ENCODE assay signal across 1 cellular context in genomic region chr15:74615313-74616019, GRCh38.
TF ChIP-seq lines count a peak whose summit lies in the region.

CLK3 (plus strand) TSS chr15:74615836; CDS start chr15:74619197, 3,361 bp downstream.

TF ChIP-seq in HepG2, 621 proteins besides CTCF, POLR2A, EP300 and RAD21 (continued from another document and continues in another):
- TF ChIP-seq PRMT3 (CRISPR knock-in tag; IDR thresholded peaks at IDR 0.05; ENCODE audit: borderline replicate concordance, low read depth) (0 out of 2 replicates have a peak, but pooled peaks have one; percentile 74), DBP (CRISPR knock-in tag; IDR thresholded peaks at IDR 0.05; ENCODE audit: not compliant biosample characterization) (no peak), SRY (CRISPR knock-in tag; IDR thresholded peaks at IDR 0.05) (peak; percentile 76; the same call in 1 of the 2 replicates), SMARCE1 (IDR thresholded peaks at IDR 0.05; ENCODE audit: borderline replicate concordance) (no peak), RFXANK (CRISPR knock-in tag; IDR thresholded peaks at IDR 0.05) (no peak), RARA (CRISPR knock-in tag; IDR thresholded peaks at IDR 0.05) (peak; percentile 75), ZBTB8A (CRISPR knock-in tag; IDR thresholded peaks at IDR 0.05; ENCODE audit: borderline replicate concordance, low read depth) (no peak), PLRG1 (conservative IDR thresholded peaks at IDR 0.05) (no peak), MTA3 (CRISPR knock-in tag; IDR thresholded peaks at IDR 0.05) (no peak), MLLT10 (CRISPR knock-in tag; IDR thresholded peaks at IDR 0.05) (no peak), ZNF552 (CRISPR knock-in tag; IDR thresholded peaks at IDR 0.05; ENCODE audit: borderline replicate concordance) (no peak), ZNF703 (CRISPR knock-in tag; IDR thresholded peaks at IDR 0.05; ENCODE audit: borderline replicate concordance) (peak; percentile 91; the same call in 1 of the 2 replicates), ZNF335 (CRISPR knock-in tag; IDR thresholded peaks at IDR 0.05) (no peak), KLF6 (CRISPR knock-in tag; IDR thresholded peaks at IDR 0.05) (peak; percentile 96), KLF13 (CRISPR knock-in tag; IDR thresholded peaks at IDR 0.05) (no peak), ZNF543 (CRISPR knock-in tag; IDR thresholded peaks at IDR 0.05) (peak; percentile 62; the same call in 1 of the 2 replicates), ZMYM2 (CRISPR knock-in tag; IDR thresholded peaks at IDR 0.05) (no peak), ZNF550 (CRISPR knock-in tag; IDR thresholded peaks at IDR 0.05; ENCODE audit: borderline replicate concordance) (0 out of 2 replicates have a peak, but pooled peaks have one; percentile 25), KAT2B (IDR thresholded peaks at IDR 0.05; ENCODE audit: borderline replicate concordance, low read depth, low read length) (no peak), ZNF136 (CRISPR knock-in tag; IDR thresholded peaks at IDR 0.05; ENCODE audit: low read depth) (no peak), ZNF720 (CRISPR knock-in tag; IDR thresholded peaks at IDR 0.05) (no peak), GTF3A (CRISPR knock-in tag; conservative IDR thresholded peaks at IDR 0.05) (0 out of 2 replicates have a peak, but pooled peaks have one; percentile 44), NR2F6 (IDR thresholded peaks at IDR 0.05) (no peak), NR2F6 (CRISPR knock-in tag; IDR thresholded peaks at IDR 0.05) (peak; percentile 78; the same call in 1 of the 2 replicates), HMGXB3 (CRISPR knock-in tag; IDR thresholded peaks at IDR 0.05; ENCODE audit: borderline replicate concordance) (no peak; the same call in 1 of the 2 replicates), ZNF253 (CRISPR knock-in tag; IDR thresholded peaks at IDR 0.05; ENCODE audit: borderline replicate concordance) (no peak), RFXAP (CRISPR knock-in tag; IDR thresholded peaks at IDR 0.05; ENCODE audit: borderline replicate concordance) (peak; percentile 90; the same call in 1 of the 2 replicates), ZSCAN22 (CRISPR knock-in tag; IDR thresholded peaks at IDR 0.05) (no peak; the same call in 1 of the 2 replicates), TEAD3 (CRISPR knock-in tag; optimal IDR thresholded peaks at IDR 0.05; ENCODE audit: borderline replicate concordance) (peak; percentile 19), ZNF230 (CRISPR knock-in tag; IDR thresholded peaks at IDR 0.05) (peak; percentile 59), LCORL (IDR thresholded peaks at IDR 0.05) (no peak), LCORL (CRISPR knock-in tag; IDR thresholded peaks at IDR 0.05) (peak; percentile 71; the same call in 1 of the 2 replicates), ZNF251 (CRISPR knock-in tag; IDR thresholded peaks at IDR 0.05) (no peak), PAWR (CRISPR knock-in tag; IDR thresholded peaks at IDR 0.05; ENCODE audit: borderline replicate concordance) (0 out of 2 replicates have a peak, but pooled peaks have one; percentile 74), PLSCR1 (CRISPR knock-in tag; IDR thresholded peaks at IDR 0.05; ENCODE audit: borderline replicate concordance) (0 out of 2 replicates have a peak, but pooled peaks have one; percentile 65), ZBTB42 (CRISPR knock-in tag; IDR thresholded peaks at IDR 0.05) (0 out of 2 replicates have a peak, but pooled peaks have one; percentile 55), STAT5B (CRISPR knock-in tag; IDR thresholded peaks at IDR 0.05) (no peak), SRSF9 (IDR thresholded peaks at IDR 0.05; ENCODE audit: borderline replicate concordance, insufficient read depth, low read depth, low read length, poor library complexity, severe bottlenecking) (no peak), MIER3 (CRISPR knock-in tag; IDR thresholded peaks at IDR 0.05; ENCODE audit: borderline replicate concordance) (peak; percentile 84), ZNF788 (CRISPR knock-in tag; IDR thresholded peaks at IDR 0.05; ENCODE audit: borderline replicate concordance) (peak; percentile 94), ZNF747 (CRISPR knock-in tag; IDR thresholded peaks at IDR 0.05; ENCODE audit: borderline replicate concordance) (peak; percentile 75), AFF4 (CRISPR knock-in tag; IDR thresholded peaks at IDR 0.05) (no peak; the same call in 1 of the 2 replicates), ATM (IDR thresholded peaks at IDR 0.05; ENCODE audit: borderline replicate concordance) (no peak), TSC22D2 (CRISPR knock-in tag; IDR thresholded peaks at IDR 0.05; ENCODE audit: borderline replicate concordance) (no peak; the same call in 1 of the 2 replicates), RAD51 (IDR thresholded peaks at IDR 0.05; ENCODE audit: borderline replicate concordance) (no peak), REPIN1 (CRISPR knock-in tag; IDR thresholded peaks at IDR 0.05; ENCODE audit: borderline replicate concordance, low read depth) (peak; percentile 76), ZNF607 (CRISPR knock-in tag; IDR thresholded peaks at IDR 0.05; ENCODE audit: borderline replicate concordance) (peak; percentile 96), PPARG (CRISPR knock-in tag; conservative IDR thresholded peaks at IDR 0.05) (peak; percentile 53), NONO (IDR thresholded peaks at IDR 0.05) (no peak), NONO (CRISPR knock-in tag; conservative IDR thresholded peaks at IDR 0.05) (peak; percentile 99), ZNF569 (CRISPR knock-in tag; IDR thresholded peaks at IDR 0.05; ENCODE audit: borderline replicate concordance) (no peak), MLX (CRISPR knock-in tag; IDR thresholded peaks at IDR 0.05) (no peak), ZNF530 (CRISPR knock-in tag; IDR thresholded peaks at IDR 0.05; ENCODE audit: low read depth) (no peak), ATF6 (CRISPR knock-in tag; conservative IDR thresholded peaks at IDR 0.05) (no peak), ZNF749 (CRISPR knock-in tag; IDR thresholded peaks at IDR 0.05; ENCODE audit: borderline replicate concordance) (peak; percentile 64; the same call in 1 of the 2 replicates), ZEB1 (IDR thresholded peaks at IDR 0.05; ENCODE audit: insufficient replicate concordance, low read depth) (peak; percentile 10), ZNF234 (CRISPR knock-in tag; conservative IDR thresholded peaks at IDR 0.05) (no peak), ZNF614 (CRISPR knock-in tag; IDR thresholded peaks at IDR 0.05; ENCODE audit: borderline replicate concordance) (peak; percentile 55; the same call in 1 of the 2 replicates), SIX1 (CRISPR knock-in tag; IDR thresholded peaks at IDR 0.05; ENCODE audit: borderline replicate concordance) (no peak), POGK (CRISPR knock-in tag; conservative IDR thresholded peaks at IDR 0.05) (peak; percentile 87)
